Comparison of ENCODE assay signal across 1 cellular context in the genomic region with DNA sequence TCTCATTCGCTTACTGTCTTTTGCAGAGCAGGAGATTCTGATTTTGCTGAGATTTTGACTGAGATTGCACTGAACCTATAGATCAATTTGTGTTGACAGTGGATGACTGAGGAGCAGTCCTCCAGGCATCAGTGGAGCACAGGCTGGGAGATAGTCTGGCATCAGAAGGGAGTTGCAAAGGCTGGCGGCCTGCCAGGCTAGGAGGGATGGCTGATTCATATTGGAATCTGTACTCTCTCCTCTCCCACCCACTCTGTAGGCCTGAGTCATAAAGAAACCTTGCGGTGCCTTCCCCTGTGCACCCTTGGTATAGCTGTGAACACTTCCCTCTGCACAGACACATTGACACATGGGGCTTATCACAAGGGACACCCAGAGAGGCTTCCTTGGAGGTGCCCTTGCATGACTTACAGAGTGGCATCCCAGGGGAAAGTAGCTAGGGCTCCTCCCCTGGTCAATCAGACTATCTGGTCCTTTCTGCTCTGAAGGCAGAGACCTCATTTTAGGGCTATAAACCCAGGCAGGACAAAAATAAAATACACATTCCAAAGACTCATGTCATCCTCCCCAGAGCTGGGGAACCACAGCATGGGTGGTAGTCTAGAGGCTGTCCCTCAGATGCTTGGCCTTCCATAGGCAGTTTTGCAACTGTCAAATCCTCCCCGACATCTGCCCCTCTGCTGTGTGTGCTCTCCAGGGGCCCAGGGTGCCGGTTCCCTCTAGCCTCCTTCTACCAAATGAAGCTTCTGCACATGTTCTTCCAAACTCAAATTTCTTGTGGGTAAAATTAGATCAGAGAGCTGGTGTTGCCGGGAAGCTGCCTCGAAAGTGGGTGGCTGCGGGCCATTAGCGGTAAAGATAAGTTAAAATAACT.
TF ChIP-seq lines count a peak whose summit lies in the region.

No MANE protein-coding gene starts in this region.

TF ChIP-seq in GM23338, 12 proteins besides CTCF, POLR2A, EP300 and RAD21 (continued from another document):
- TF ChIP-seq ZNF462 (CRISPR knock-in tag; IDR thresholded peaks at IDR 0.05) (no peak), JUNB (IDR thresholded peaks at IDR 0.05; ENCODE audit: unreplicated experiment) (no peak), ZNF331 (CRISPR knock-in tag; IDR thresholded peaks at IDR 0.05; ENCODE audit: low read depth) (no peak), EZH2 (IDR thresholded peaks at IDR 0.05; ENCODE audit: low read depth, unreplicated experiment) (no peak), STAT1 (IDR thresholded peaks at IDR 0.05; ENCODE audit: unreplicated experiment) (no peak), EZH2phosphoT487 (IDR thresholded peaks at IDR 0.05; ENCODE audit: unreplicated experiment) (no peak), NANOG (IDR thresholded peaks at IDR 0.05; ENCODE audit: borderline replicate concordance) (no peak)
- TF ChIP-seq, protein P1, sequence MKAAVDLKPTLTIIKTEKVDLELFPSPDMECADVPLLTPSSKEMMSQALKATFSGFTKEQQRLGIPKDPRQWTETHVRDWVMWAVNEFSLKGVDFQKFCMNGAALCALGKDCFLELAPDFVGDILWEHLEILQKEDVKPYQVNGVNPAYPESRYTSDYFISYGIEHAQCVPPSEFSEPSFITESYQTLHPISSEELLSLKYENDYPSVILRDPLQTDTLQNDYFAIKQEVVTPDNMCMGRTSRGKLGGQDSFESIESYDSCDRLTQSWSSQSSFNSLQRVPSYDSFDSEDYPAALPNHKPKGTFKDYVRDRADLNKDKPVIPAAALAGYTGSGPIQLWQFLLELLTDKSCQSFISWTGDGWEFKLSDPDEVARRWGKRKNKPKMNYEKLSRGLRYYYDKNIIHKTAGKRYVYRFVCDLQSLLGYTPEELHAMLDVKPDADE (IDR thresholded peaks at IDR 0.05), result no peak
